ENCODE assay signal across 14 cellular contexts in genomic region chr7:100678291-100678984, GRCh38. TPM values are rescaled to one million over a fixed set of nuclear protein-coding genes. Genes with fewer than 3 reads are reported as not detected.
DNase-seq lines count a peak whose midpoint lies in the region; ATAC-seq, FAIRE-seq and TF ChIP-seq lines count a peak whose summit lies in the region.
"Had no signal": no experiment of that assay in that cellular context is flagged by ENCODE, and none has a peak within 500 bp of the region (broad histone marks: within the 10 kb centered on the region; RNA-seq: fewer than 3 reads in every experiment).

No MANE protein-coding gene starts in this region.

- no peak overlapping the region for H3K4me3 ChIP-seq in kidney (ENCODE audit: low read length in 2 of 2)
- H3K4me3 ChIP-seq: heart left ventricle, Peyer's patch had no signal

- peaks cover 0 to 3% of the 10 kb centered on the region in 2 donors for H3K4me1 ChIP-seq in kidney (ENCODE audit: control insufficient read depth in 1 of 2, insufficient read depth in 1 of 2, low read depth in 1 of 2, low read length in 2 of 2)

- FAIRE-seq in kidney (lab: Jason Lieb, UNC) (no peak), urothelium cell line (lab: Jason Lieb, UNC) (peak; percentile 61), RCC 7860 (lab: Jason Lieb, UNC) (no peak)

- H3K4me1 Mint-ChIP-seq in activated T-helper 1 cell treated with anti-CD3 and anti-CD28 coated beads, Interleukin-12 subunit alpha, Interleukin-12 subunit beta, Interleukin-2, Interleukin-4 antibody, amounts not matched to agents 30 ng/mL and 10 ng/mL and 1 ng/mL, durations not matched to agents 14 hours and 24 hours and 36 hours (ENCODE audit: low read depth), result peaks cover 15% of the 10 kb centered on the region

- H3K9ac ChIP-seq in kidney (ENCODE audit: low read length in 2 of 2), result no peak overlapping the region

- H3K36me3 Mint-ChIP-seq in activated T-helper 1 cell treated with anti-CD3 and anti-CD28 coated beads, Interleukin-12 subunit alpha, Interleukin-12 subunit beta, Interleukin-2, Interleukin-4 antibody, amounts not matched to agents 30 ng/mL and 10 ng/mL and 1 ng/mL, durations not matched to agents 14 hours and 24 hours and 36 hours (ENCODE audit: low read depth), result peaks cover 21% of the 10 kb centered on the region

- peaks cover 14 to 23% of the 10 kb centered on the region in 2 donors for H3K36me3 ChIP-seq in kidney (ENCODE audit: control insufficient read depth in 1 of 2, insufficient read depth in 2 of 2, low read length in 2 of 2)

- ATAC-seq in left cardiac atrium (no peak), Right ventricle myocardium inferior (no peak), HG02981 (IDR thresholded peaks at IDR 0.05; ENCODE audit: unreplicated experiment) (no peak)
- ATAC-seq: heart left ventricle had no signal

- no peak overlapping the region for H3K27ac ChIP-seq in kidney (ENCODE audit: low read depth in 2 of 2, low read length in 2 of 2)

- H3K27ac Mint-ChIP-seq in activated T-helper 1 cell treated with anti-CD3 and anti-CD28 coated beads, Interleukin-12 subunit alpha, Interleukin-12 subunit beta, Interleukin-2, Interleukin-4 antibody, amounts not matched to agents 30 ng/mL and 10 ng/mL and 1 ng/mL, durations not matched to agents 14 hours and 24 hours and 36 hours, result no peak overlapping the region

- DNase-seq in left cardiac atrium, result peak; percentile 37
- DNase-seq in Right ventricle myocardium inferior (ENCODE audit: missing footprints), result no peak
- no peak for DNase-seq in activated T-helper 1 cell treated with anti-CD3 and anti-CD28 coated beads, Interleukin-12 subunit alpha, Interleukin-12 subunit beta, Interleukin-2, Interleukin-4 antibody, amounts not matched to agents 30 ng/mL and 10 ng/mL and 1 ng/mL, durations not matched to agents 14 hours and 24 hours and 36 hours (ENCODE audit: low spot score)
- peak; percentile 79 for DNase-seq in kidney
- DNase-seq in urothelium cell line (ENCODE audit: low spot score), result no peak
- no peak for DNase-seq in RCC 7860 (ENCODE audit: low spot score)
- no peak for DNase-seq in SW480 (ENCODE audit: low spot score)
- DNase-seq: cerebellar nuclear complex, NCI-H1417 treated with DMSO at 0.1 percent for 48 hours had no signal

- no peaks in the 10 kb centered on the region for H3K27me3 Mint-ChIP-seq in activated T-helper 1 cell treated with anti-CD3 and anti-CD28 coated beads, Interleukin-12 subunit alpha, Interleukin-12 subunit beta, Interleukin-2, Interleukin-4 antibody, amounts not matched to agents 30 ng/mL and 10 ng/mL and 1 ng/mL, durations not matched to agents 14 hours and 24 hours and 36 hours (ENCODE audit: insufficient read depth)

- intact Hi-C loops in left cardiac atrium (cut with DNase I) (loop anchor here in 1 of 2 donors (5.0 kb wide), 1 partner anchor 66 kb away; the partner anchor contains the start of gene MOSPD3), Right ventricle myocardium inferior (cut with DNase I) (no loop called here), kidney (cut with DNase I) (no loop called here)
- intact Hi-C loops in activated T-helper 1 cell treated with anti-CD3 and anti-CD28 coated beads, Interleukin-12 subunit alpha, Interleukin-12 subunit beta, Interleukin-2, Interleukin-4 antibody, amounts not matched to agents 30 ng/mL and 10 ng/mL and 1 ng/mL, durations not matched to agents 14 hours and 24 hours and 36 hours (cut with micrococcal nuclease), result loop anchor here (10.0 kb wide), 1 partner anchor 554 kb away; the partner anchor contains the start of gene MBLAC1

- no peak for TF ChIP-seq CTCF in kidney (IDR thresholded peaks at IDR 0.05; ENCODE audit: borderline replicate concordance, extremely low read depth, insufficient read depth)

- H3K4me3 Mint-ChIP-seq in activated T-helper 1 cell treated with anti-CD3 and anti-CD28 coated beads, Interleukin-12 subunit alpha, Interleukin-12 subunit beta, Interleukin-2, Interleukin-4 antibody, amounts not matched to agents 30 ng/mL and 10 ng/mL and 1 ng/mL, durations not matched to agents 14 hours and 24 hours and 36 hours, result peak overlapping the region; percentile 59

- no peaks in the 10 kb centered on the region for H3K9me3 ChIP-seq in kidney (ENCODE audit: control insufficient read depth in 1 of 2, low read length in 2 of 2)
- H3K9me3 ChIP-seq: BE2C, heart left ventricle, Peyer's patch had no signal

- H3K9me3 Mint-ChIP-seq in activated T-helper 1 cell treated with anti-CD3 and anti-CD28 coated beads, Interleukin-12 subunit alpha, Interleukin-12 subunit beta, Interleukin-2, Interleukin-4 antibody, amounts not matched to agents 30 ng/mL and 10 ng/mL and 1 ng/mL, durations not matched to agents 14 hours and 24 hours and 36 hours, result no peaks in the 10 kb centered on the region

RNA-seq across cellular contexts. Expression of gene GNB2, which starts 4.9 kb away (rescaled TPM):
- 100 to 1,000 TPM; 125 to 153 TPM for total RNA-seq in left cardiac atrium
- 120 TPM for total RNA-seq in Right ventricle myocardium inferior
- total RNA-seq in activated T-helper 1 cell treated with anti-CD3 and anti-CD28 coated beads, Interleukin-12 subunit alpha, Interleukin-12 subunit beta, Interleukin-2, Interleukin-4 antibody, amounts not matched to agents 30 ng/mL and 10 ng/mL and 1 ng/mL, durations not matched to agents 14 hours and 24 hours and 36 hours, result 218 and 221 TPM in 2 replicates
- 265 TPM for total RNA-seq in kidney
- 234 TPM for polyA plus RNA-seq in kidney (ENCODE audit: insufficient read depth, low read depth, low replicate concordance)

RNA-seq across cellular contexts. Expression of gene GIGYF1, which starts 15.6 kb away (rescaled TPM):
- total RNA-seq in left cardiac atrium (10 to 100 TPM; 25.8 to 31.0 TPM), Right ventricle myocardium inferior (25.4 TPM), kidney (51.3 TPM)
- total RNA-seq in activated T-helper 1 cell treated with anti-CD3 and anti-CD28 coated beads, Interleukin-12 subunit alpha, Interleukin-12 subunit beta, Interleukin-2, Interleukin-4 antibody, amounts not matched to agents 30 ng/mL and 10 ng/mL and 1 ng/mL, durations not matched to agents 14 hours and 24 hours and 36 hours, result 49.1 and 53.8 TPM in 2 replicates
- polyA plus RNA-seq in kidney (ENCODE audit: insufficient read depth, low read depth, low replicate concordance), result 11.6 TPM

RNA-seq across cellular contexts. Expression of gene ACTL6B, which starts 22.2 kb away (rescaled TPM):
- total RNA-seq in left cardiac atrium (not detected), Right ventricle myocardium inferior (not detected), kidney (not detected)
- not detected in 2 replicates for total RNA-seq in activated T-helper 1 cell treated with anti-CD3 and anti-CD28 coated beads, Interleukin-12 subunit alpha, Interleukin-12 subunit beta, Interleukin-2, Interleukin-4 antibody, amounts not matched to agents 30 ng/mL and 10 ng/mL and 1 ng/mL, durations not matched to agents 14 hours and 24 hours and 36 hours
- not detected for polyA plus RNA-seq in kidney (ENCODE audit: insufficient read depth, low read depth, low replicate concordance)
- total RNA-seq: heart left ventricle, mononuclear cell, Peyer's patch had no signal
- polyA plus RNA-seq: heart left ventricle had no signal

RNA-seq across cellular contexts. Expression of gene POP7, which starts 27.5 kb away (rescaled TPM):
- total RNA-seq in left cardiac atrium (10 to 100 TPM; 23.2 to 29.0 TPM), Right ventricle myocardium inferior (29.2 TPM), kidney (25.7 TPM)
- 82.7 and 84.4 TPM in 2 replicates for total RNA-seq in activated T-helper 1 cell treated with anti-CD3 and anti-CD28 coated beads, Interleukin-12 subunit alpha, Interleukin-12 subunit beta, Interleukin-2, Interleukin-4 antibody, amounts not matched to agents 30 ng/mL and 10 ng/mL and 1 ng/mL, durations not matched to agents 14 hours and 24 hours and 36 hours
- 41.8 TPM for polyA plus RNA-seq in kidney (ENCODE audit: insufficient read depth, low read depth, low replicate concordance)

RNA-seq across cellular contexts. Expression of gene TFR2, which starts 37.1 kb away (rescaled TPM):
- total RNA-seq in left cardiac atrium (under 1 TPM; 0.29 to 0.79 TPM), Right ventricle myocardium inferior (0.22 TPM), kidney (0.79 TPM)
- 13.8 and 15.0 TPM in 2 replicates for total RNA-seq in activated T-helper 1 cell treated with anti-CD3 and anti-CD28 coated beads, Interleukin-12 subunit alpha, Interleukin-12 subunit beta, Interleukin-2, Interleukin-4 antibody, amounts not matched to agents 30 ng/mL and 10 ng/mL and 1 ng/mL, durations not matched to agents 14 hours and 24 hours and 36 hours
- polyA plus RNA-seq in kidney (ENCODE audit: insufficient read depth, low read depth, low replicate concordance), result 0.22 TPM

Comparison
In these comparisons a context has a peak if more than half of its experiments do, and no peak if none do; other contexts are left out.
1. DNase-seq: peak in left cardiac atrium (single experiment) and kidney (single experiment); none in Right ventricle myocardium inferior (single experiment), activated T-helper 1 cell treated with anti-CD3 and anti-CD28 coated beads, Interleukin-12 subunit alpha, Interleukin-12 subunit beta, Interleukin-2, Interleukin-4 antibody, amounts not matched to agents 30 ng/mL and 10 ng/mL and 1 ng/mL, durations not matched to agents 14 hours and 24 hours and 36 hours (single experiment), urothelium cell line (single experiment), RCC 7860 (single experiment) and SW480 (single experiment).